8 cellular contexts compared by ENCODE assay signal in genomic region chr14:56580317-56580711, GRCh38. TPM values are rescaled to one million over a fixed set of nuclear protein-coding genes. Genes with fewer than 3 reads are reported as not detected.
A peak's percentile ranks its signal among the peaks of the same experiment; 100 is the strongest.
DNase-seq lines count a peak whose midpoint lies in the region; ATAC-seq and TF ChIP-seq lines count a peak whose summit lies in the region.

No MANE protein-coding gene starts in this region.

- TF ChIP-seq CTCF in AG09309 (IDR thresholded peaks at IDR 0.05; ENCODE audit: control insufficient read depth, insufficient read depth, low read depth, low read length, missing control alignments) (no peak), stomach (IDR thresholded peaks at IDR 0.05) (no peak)

- H3K27me3 ChIP-seq in H7 (ENCODE audit: control insufficient read depth, insufficient read depth, low read length): no peaks in the 10 kb centered on the region
- no peaks in the 10 kb centered on the region for H3K27me3 ChIP-seq in iPS DF 6.9 (ENCODE audit: control insufficient read depth, insufficient read depth, low read length)
- no peaks in the 10 kb centered on the region for H3K27me3 ChIP-seq in stomach

- peak overlapping the region; percentile 92 to 97 (median 94) for H3K4me3 Mint-ChIP-seq in T-cell

- peak overlapping the region; percentile 91 to 92 for H3K27ac Mint-ChIP-seq in T-cell

- TF ChIP-seq POLR2A in stomach (IDR thresholded peaks at IDR 0.05): no peak

- ATAC-seq in T-cell (replicated peaks in 1 of 4): no peak
- no peak for ATAC-seq in GM18868 (IDR thresholded peaks at IDR 0.05; ENCODE audit: unreplicated experiment)
- no peak for ATAC-seq in GM19455 (IDR thresholded peaks at IDR 0.05; ENCODE audit: unreplicated experiment)

- H3K9me3 ChIP-seq in iPS DF 6.9 (ENCODE audit: control insufficient read depth, insufficient read depth, low read length) (no peaks in the 10 kb centered on the region), stomach (no peaks in the 10 kb centered on the region)

- H3K4me1 Mint-ChIP-seq in T-cell: peaks cover 45 to 54% (median 52%) of the 10 kb centered on the region in 3 donors

- intact Hi-C loops in stomach (cut with DNase I; ENCODE audit: low total_unique reads): no loop called here

- POLR2A ChIA-PET in T-cell (lab: Charles Lee): interaction anchor here in 1 of 2 donors (1.0 kb wide), 2 partner anchors 26 to 689 kb away, joined by 4 to 6 read pairs; partner anchors contain the start of genes AP5M1 and EXOC5

- no peaks in the 10 kb centered on the region for H3K4me1 ChIP-seq in iPS DF 6.9 (ENCODE audit: control insufficient read depth, insufficient read depth, low read length)
- H3K4me1 ChIP-seq in stomach: peaks cover 9 to 46% (median 25%) of the 10 kb centered on the region in 4 donors

- DNase-seq in AG09309 (ENCODE audit: low read depth) (no peak), H7 (no peak), T-cell (no peak), iPS DF 6.9 (ENCODE audit: low read depth, low spot score) (no peak), stomach (no peak), cerebellar cortex (ENCODE audit: low spot score) (no peak)

- no CpG with 5 or more reads among the region's 6 CpGs for WGBS in iPS DF 6.9 (ENCODE audit: insufficient coverage, insufficient read length)
- WGBS in stomach, 5 donors: 2 to 8% (median 4%) methylated on average over 6 of the region's 6 CpGs

- no peaks in the 10 kb centered on the region for H3K27me3 Mint-ChIP-seq in T-cell

- H3K9me3 Mint-ChIP-seq in T-cell: no peaks in the 10 kb centered on the region

- no peak overlapping the region for H3K27ac ChIP-seq in iPS DF 6.9 (ENCODE audit: low read length)
- H3K27ac ChIP-seq in stomach: peak overlapping the region in 4 of 5 donors; percentile 88 to 91 (median 90)

- peaks cover 6% of the 10 kb centered on the region for H3K36me3 Mint-ChIP-seq in T-cell

- H3K36me3 ChIP-seq in H7 (replicated peaks; ENCODE audit: control insufficient read depth, insufficient read depth, low read length): no peaks in the 10 kb centered on the region
- no peaks in the 10 kb centered on the region for H3K36me3 ChIP-seq in iPS DF 6.9 (ENCODE audit: control insufficient read depth, insufficient read depth, low read length)
- H3K36me3 ChIP-seq in stomach: peaks cover 0 to 3% (median 0%) of the 10 kb centered on the region in 4 donors

- TF ChIP-seq EP300 in stomach (IDR thresholded peaks at IDR 0.05): no peak

- H3K4me3 ChIP-seq in AG09309 (ENCODE audit: control insufficient read depth, low read depth, low read length) (peak overlapping the region; percentile 91), H7 (ENCODE audit: insufficient read depth, low read depth, low read length) (peak overlapping the region; percentile 84), iPS DF 6.9 (ENCODE audit: low read length) (peak overlapping the region; percentile 100; the same call in 1 of the 2 replicates), stomach (peak overlapping the region; percentile 92 to 99 (median 96))

- CTCF ChIA-PET in T-cell (lab: Charles Lee): interaction anchor here (0.6 to 1.8 kb wide), 8 partner anchors 8 to 1530 kb away, joined by 3 to 9 read pairs (median 4); partner anchors contain the start of genes AP5M1 (in 1 of the 2), EXOC5 (in 1 of the 2), NAA30 (in 1 of the 2) and PELI2 (in 1 of the 2)

RNA-seq across cellular contexts. Expression of gene TMEM260, which starts 0.7 kb away (rescaled TPM):
- total RNA-seq in H7 (2014; rRNA removed; shearing (Covaris generic)): 10.6 and 12.2 TPM in 2 replicates
- total RNA-seq in T-cell: 10 to 100 TPM; 24.4 to 31.8 (median 27.0) TPM
- total RNA-seq in stomach: 10 to 100 TPM in 3 of 5 donors, 1 to 10 TPM in 1, not detected in 1; 9.4 to 25.7 (median 15.9) TPM
- 1 to 10 TPM; 2.9 to 8.5 (median 2.9) TPM for polyA plus RNA-seq in stomach
